8 cellular contexts compared by ENCODE assay signal in genomic region chr9:129111762-129112151, GRCh38. TPM values are rescaled to one million over a fixed set of nuclear protein-coding genes. Genes with fewer than 3 reads are reported as not detected.
DNase-seq lines count a peak whose midpoint lies in the region; ATAC-seq and TF ChIP-seq lines count a peak whose summit lies in the region.

No MANE protein-coding gene starts in this region.

- peak overlapping the region; percentile 93 for H3K27ac Mint-ChIP-seq in activated naive CD8-positive, alpha-beta T cell treated with anti-CD3 and anti-CD28 coated beads for 36 hours

- TF ChIP-seq CTCF in heart left ventricle (IDR thresholded peaks at IDR 0.05), result no peak

- H3K9me3 ChIP-seq in BLaER1 treated with 17β-estradiol and CSF1 and Interleukin-3, amounts not matched to agents 10 nM and 100 nM (replicated peaks in 1 of 11), result no peaks in the 10 kb centered on the region
- no peaks in the 10 kb centered on the region for H3K9me3 ChIP-seq in heart left ventricle

- H3K9ac ChIP-seq in BLaER1 treated with 17β-estradiol and CSF1 and Interleukin-3, amounts not matched to agents 10 nM and 100 nM, result peak overlapping the region; percentile 83 to 98 (median 94)

- H3K4me2 ChIP-seq in BLaER1 treated with 17β-estradiol and CSF1 and Interleukin-3, amounts not matched to agents 10 nM and 100 nM, result peak overlapping the region; percentile 80 to 100 (median 95)

- H3K27me3 Mint-ChIP-seq in activated naive CD8-positive, alpha-beta T cell treated with anti-CD3 and anti-CD28 coated beads for 36 hours, result no peaks in the 10 kb centered on the region

- peak; percentile 3 for ATAC-seq in GM21825 (IDR thresholded peaks at IDR 0.05; ENCODE audit: unreplicated experiment)
- ATAC-seq in heart left ventricle, result no peak
- ATAC-seq in GM18867 (IDR thresholded peaks at IDR 0.05; ENCODE audit: unreplicated experiment), result no peak
- ATAC-seq in GM21515 (IDR thresholded peaks at IDR 0.05; ENCODE audit: unreplicated experiment), result no peak

- peaks cover 0 to 22% (median 10%) of the 10 kb centered on the region in 11 experiments; a peak in 12 of 22 replicates for H3K36me3 ChIP-seq in BLaER1 treated with 17β-estradiol and CSF1 and Interleukin-3, amounts not matched to agents 10 nM and 100 nM
- peaks cover 0 to 15% (median 12%) of the 10 kb centered on the region in 9 donors for H3K36me3 ChIP-seq in heart left ventricle

- H3K27me3 ChIP-seq in BLaER1 treated with 17β-estradiol and CSF1 and Interleukin-3, amounts not matched to agents 10 nM and 100 nM, result no peaks in the 10 kb centered on the region
- no peaks in the 10 kb centered on the region for H3K27me3 ChIP-seq in heart left ventricle

- TF ChIP-seq POLR2A in heart left ventricle (IDR thresholded peaks at IDR 0.05), result no peak

- peak overlapping the region; percentile 78 to 98 (median 90) for H3K4me3 ChIP-seq in BLaER1 treated with 17β-estradiol and CSF1 and Interleukin-3, amounts not matched to agents 10 nM and 100 nM
- H3K4me3 ChIP-seq in heart left ventricle, result peak overlapping the region; percentile 65 to 100 (median 88)

- 0 to 2% (median 1%) methylated on average over 20 of the region's 20 CpGs for WGBS in heart left ventricle, 4 donors

- H3K9me3 Mint-ChIP-seq in activated naive CD8-positive, alpha-beta T cell treated with anti-CD3 and anti-CD28 coated beads for 36 hours, result no peaks in the 10 kb centered on the region

- peak overlapping the region; percentile 95 for H3K4me3 Mint-ChIP-seq in activated naive CD8-positive, alpha-beta T cell treated with anti-CD3 and anti-CD28 coated beads for 36 hours

- peaks cover 0 to 43% (median 10%) of the 10 kb centered on the region in 11 experiments; a peak in 13 of 22 replicates for H4K20me1 ChIP-seq in BLaER1 treated with 17β-estradiol and CSF1 and Interleukin-3, amounts not matched to agents 10 nM and 100 nM

- H3K27ac ChIP-seq in BLaER1 treated with 17β-estradiol and CSF1 and Interleukin-3, amounts not matched to agents 10 nM and 100 nM, result peak overlapping the region; percentile 75 to 97 (median 92)
- peak overlapping the region; percentile 91 to 100 (median 97) for H3K27ac ChIP-seq in heart left ventricle

- H3K36me3 Mint-ChIP-seq in activated naive CD8-positive, alpha-beta T cell treated with anti-CD3 and anti-CD28 coated beads for 36 hours, result no peaks in the 10 kb centered on the region

- H3K4me1 Mint-ChIP-seq in activated naive CD8-positive, alpha-beta T cell treated with anti-CD3 and anti-CD28 coated beads for 36 hours, result peaks cover 33% of the 10 kb centered on the region

- peaks cover 60 to 72% (median 63%) of the 10 kb centered on the region in 10 experiments for H3K4me1 ChIP-seq in BLaER1 treated with 17β-estradiol and CSF1 and Interleukin-3, amounts not matched to agents 10 nM and 100 nM
- peaks cover 0 to 51% (median 26%) of the 10 kb centered on the region in 12 donors for H3K4me1 ChIP-seq in heart left ventricle

- intact Hi-C loops in heart left ventricle (cut with DNase I), result loop anchor here in 2 of 10 donors (5.0 kb wide), 2 partner anchors 84 to 1601 kb away; partner anchors contain the start of gene SH3GLB2 (in 1 of the 2)

- DNase-seq in NCI-H774 (lab: John Stamatoyannopoulos, UW) (peak; percentile 8), heart left ventricle (peak in 1 of 5 donors; percentile 50), pons (ENCODE audit: low spot score) (peak; percentile 28)
- peak; percentile 40 for DNase-seq in activated naive CD8-positive, alpha-beta T cell treated with anti-CD3 and anti-CD28 coated beads for 36 hours

RNA-seq across cellular contexts. Expression of gene PTPA, which starts 0.5 kb away (rescaled TPM):
- total RNA-seq in activated naive CD8-positive, alpha-beta T cell treated with anti-CD3 and anti-CD28 coated beads for 36 hours, result 100 to 1,000 TPM; 101 to 104 TPM
- total RNA-seq in heart left ventricle, result 100 to 1,000 TPM in 8 of 9 donors, 10 to 100 TPM in 1; 96.0 to 212 (median 172) TPM
- polyA plus RNA-seq in heart left ventricle, result 100 to 1,000 TPM; 129 to 211 TPM

RNA-seq across cellular contexts. Expression of gene CRAT, which starts 1.2 kb away (rescaled TPM):
- total RNA-seq in activated naive CD8-positive, alpha-beta T cell treated with anti-CD3 and anti-CD28 coated beads for 36 hours, result 1 to 10 TPM; 7.3 to 7.9 TPM
- total RNA-seq in heart left ventricle, result 100 to 1,000 TPM in 2 of 9 donors, 10 to 100 TPM in 7; 50.8 to 126 (median 68.2) TPM
- 10 to 100 TPM; 37.0 to 64.7 TPM for polyA plus RNA-seq in heart left ventricle

RNA-seq across cellular contexts. Expression of gene DOLPP1, which starts 30.8 kb away (rescaled TPM):
- total RNA-seq in activated naive CD8-positive, alpha-beta T cell treated with anti-CD3 and anti-CD28 coated beads for 36 hours, result 10 to 100 TPM; 17.7 to 20.8 TPM
- total RNA-seq in heart left ventricle, result 10 to 100 TPM in 1 of 9 donors, 1 to 10 TPM in 8; 3.2 to 10.3 (median 5.8) TPM
- polyA plus RNA-seq in heart left ventricle, result 10 to 100 TPM in 1 of 2 donors, 1 to 10 TPM in 1; 3.0 to 11.5 TPM

Comparison
In these comparisons a context has a peak if more than half of its experiments do, and no peak if none do; other contexts are left out.
1. RNA of gene CRAT, which starts 1.2 kb away (total RNA-seq): 50.8 to 126 TPM in heart left ventricle; 7.3 to 7.9 TPM in activated naive CD8-positive, alpha-beta T cell treated with anti-CD3 and anti-CD28 coated beads for 36 hours; every median in the first group is over 4 times any median in the second.